1 cellular context compared by ENCODE assay signal in genomic region chr12:65474831-65475230, GRCh38.
TF ChIP-seq lines count a peak whose summit lies in the region.

No MANE protein-coding gene starts in this region.

TF ChIP-seq in A549, 52 proteins besides CTCF, POLR2A, EP300 and RAD21 (continued from another document):
- TF ChIP-seq E2F6 (IDR thresholded peaks at IDR 0.05; ENCODE audit: borderline replicate concordance, low read depth): no peak
- no peak for TF ChIP-seq PHF8 (IDR thresholded peaks at IDR 0.05; ENCODE audit: borderline replicate concordance, low read depth)
- TF ChIP-seq HEYL (CRISPR knock-in tag; IDR thresholded peaks at IDR 0.05): no peak
